ENCODE assay signal across 10 cellular contexts in the genomic region with DNA sequence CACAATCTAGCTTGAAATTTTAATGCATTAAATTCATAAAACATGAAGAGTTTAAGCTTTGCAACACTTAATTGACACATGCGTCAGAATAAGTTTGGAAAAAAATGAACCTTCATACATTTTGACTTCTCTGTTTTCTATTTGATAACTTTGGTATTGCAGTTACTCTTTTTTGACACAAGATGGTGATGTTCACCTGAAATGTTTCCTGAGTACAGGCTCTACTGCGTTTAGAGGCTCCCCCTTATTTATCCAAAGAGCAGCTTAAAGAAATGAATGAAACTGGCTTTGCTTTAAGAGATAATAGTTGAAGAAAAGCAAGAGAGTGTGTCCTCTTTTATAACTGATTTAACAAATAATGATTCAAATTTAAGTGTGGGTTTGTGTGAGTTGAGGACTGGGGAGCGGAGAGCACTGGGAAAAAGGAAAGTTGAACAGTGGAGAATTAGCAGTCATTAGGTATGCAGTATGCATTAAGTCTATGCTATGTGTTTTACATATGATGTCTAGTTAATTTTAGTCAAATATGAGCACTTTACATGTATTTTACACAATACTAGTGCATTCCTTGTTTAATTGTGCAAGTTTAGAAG.
DNase-seq lines count a peak whose midpoint lies in the region; ATAC-seq and TF ChIP-seq lines count a peak whose summit lies in the region.
"Had no signal": no experiment of that assay in that cellular context is flagged by ENCODE, and none has a peak within 500 bp of the region (broad histone marks: within the 10 kb centered on the region; RNA-seq: fewer than 3 reads in every experiment).

No MANE protein-coding gene starts in this region.

- no peak overlapping the region for H3K4me3 Mint-ChIP-seq in CD4-positive, alpha-beta T cell

- no peak overlapping the region for H2AFZ ChIP-seq in fibroblast of lung (ENCODE audit: low read length)
- no peak overlapping the region for H2AFZ ChIP-seq in osteoblast (ENCODE audit: low read length)

- H3K79me2 ChIP-seq in fibroblast of lung (ENCODE audit: control insufficient read depth, insufficient read depth, low read length): no peaks in the 10 kb centered on the region
- no peaks in the 10 kb centered on the region for H3K79me2 ChIP-seq in osteoblast (ENCODE audit: insufficient read depth, low read length)

- H4K20me1 ChIP-seq in fibroblast of lung (ENCODE audit: control insufficient read depth, extremely low read depth, insufficient read depth, low read length): no peaks in the 10 kb centered on the region
- H4K20me1 ChIP-seq in osteoblast (ENCODE audit: insufficient read depth, low read length): no peaks in the 10 kb centered on the region

- POLR2A ChIA-PET in CD4-positive, alpha-beta T cell (lab: Charles Lee): no interaction called here

- DNase-seq in CD4-positive, alpha-beta T cell: no peak
- DNase-seq in RKO (ENCODE audit: low spot score): peak; percentile 70
- DNase-seq in fibroblast of lung (ENCODE audit: low read depth in 2 of 2): peak; percentile 52 to 79
- DNase-seq in osteoblast (ENCODE audit: insufficient read length, low spot score, missing footprints): peak; percentile 80
- no peak for DNase-seq in activated CD4-positive, alpha-beta T cell treated with anti-CD3 and anti-CD28 coated beads for 1 hour

- no peaks in the 10 kb centered on the region for H3K27me3 Mint-ChIP-seq in CD4-positive, alpha-beta T cell

- H3K4me2 ChIP-seq in fibroblast of lung (ENCODE audit: extremely low read depth, insufficient read depth, low read length) (no peak overlapping the region), osteoblast (ENCODE audit: insufficient read depth, low read length) (no peak overlapping the region)

- peak; percentile 64 for TF ChIP-seq CTCF in CD4-positive, alpha-beta T cell (IDR thresholded peaks at IDR 0.05)
- peak; percentile 63 to 66 for TF ChIP-seq CTCF in fibroblast of lung (conservative IDR thresholded peaks at IDR 0.05 in 1 of 2, IDR thresholded peaks at IDR 0.05 in 1 of 2; ENCODE audit: low read depth in 1 of 2, low read length in 2 of 2)
- peak; percentile 72 for TF ChIP-seq CTCF in osteoblast (IDR thresholded peaks at IDR 0.05; ENCODE audit: extremely low read depth, low read depth, low read length)

- intact Hi-C loops in CD4-positive, alpha-beta T cell (cut with DNase I, micrococcal nuclease): loop anchor here (2.0 to 5.0 kb wide), 4 partner anchors 554 to 1220 kb away; no protein-coding TSS in a partner anchor

- H3K27ac ChIP-seq in CD4-positive, alpha-beta T cell (ENCODE audit: low read depth, low read length): no peak overlapping the region
- H3K27ac ChIP-seq in fibroblast of lung (ENCODE audit: insufficient read depth, low read length) (no peak overlapping the region), osteoblast (ENCODE audit: low read depth, low read length) (no peak overlapping the region)
- H3K27ac ChIP-seq: neutrophil, SK-N-MC had no signal

- no peak overlapping the region for H3K4me3 ChIP-seq in fibroblast of lung (replicated peaks in 1 of 4; ENCODE audit: control extremely low read depth in 1 of 4, insufficient read depth in 1 of 4, low read depth in 3 of 4, low read length in 4 of 4)
- no peak overlapping the region for H3K4me3 ChIP-seq in osteoblast (ENCODE audit: insufficient read depth, low read length)
- H3K4me3 ChIP-seq: SK-N-MC had no signal

- no peak overlapping the region for H3K27ac Mint-ChIP-seq in CD4-positive, alpha-beta T cell

- peak; percentile 37 for ATAC-seq in CD4-positive, alpha-beta T cell (ENCODE audit: poor library complexity)
- ATAC-seq in GM18867 (IDR thresholded peaks at IDR 0.05; ENCODE audit: unreplicated experiment): peak; percentile 82
- ATAC-seq in HG03175 (IDR thresholded peaks at IDR 0.05; ENCODE audit: unreplicated experiment): peak; percentile 76
- no peak for ATAC-seq in GM21515 (IDR thresholded peaks at IDR 0.05; ENCODE audit: unreplicated experiment)

- H3K27me3 ChIP-seq in CD4-positive, alpha-beta T cell (ENCODE audit: control insufficient read depth, insufficient read depth, low read length): no peaks in the 10 kb centered on the region
- H3K27me3 ChIP-seq in fibroblast of lung (ENCODE audit: control insufficient read depth, insufficient read depth, low read length): no peaks in the 10 kb centered on the region
- H3K27me3 ChIP-seq in osteoblast (ENCODE audit: insufficient read depth, low read length): no peaks in the 10 kb centered on the region
- H3K27me3 ChIP-seq: neutrophil had no signal

- no peaks in the 10 kb centered on the region for H3K4me1 Mint-ChIP-seq in CD4-positive, alpha-beta T cell (ENCODE audit: low read depth)

- H3K4me1 ChIP-seq in fibroblast of lung (ENCODE audit: control insufficient read depth, extremely low read depth, insufficient read depth, low read length) (no peaks in the 10 kb centered on the region), osteoblast (ENCODE audit: insufficient read depth, low read length) (no peaks in the 10 kb centered on the region)

- H3K36me3 Mint-ChIP-seq in CD4-positive, alpha-beta T cell (ENCODE audit: low read depth): peaks cover 14% of the 10 kb centered on the region

- CTCF ChIA-PET in CD4-positive, alpha-beta T cell (lab: Charles Lee): interaction anchor here (0.6 to 1.9 kb wide), 2 partner anchors 11 to 757 kb away, joined by 3 to 6 read pairs; no protein-coding TSS in a partner anchor

- H3K9me3 ChIP-seq in CD4-positive, alpha-beta T cell (ENCODE audit: control insufficient read depth, low read length): no peaks in the 10 kb centered on the region
- H3K9me3 ChIP-seq in fibroblast of lung (ENCODE audit: control insufficient read depth, insufficient read depth, low read depth, low read length) (no peaks in the 10 kb centered on the region), osteoblast (ENCODE audit: low read depth, low read length) (no peaks in the 10 kb centered on the region)
- H3K9me3 ChIP-seq: neutrophil had no signal

- H3K9me3 Mint-ChIP-seq in CD4-positive, alpha-beta T cell: no peaks in the 10 kb centered on the region

- H3K9ac ChIP-seq in fibroblast of lung (ENCODE audit: insufficient read depth, low read length): no peak overlapping the region

- no peaks in the 10 kb centered on the region for H3K36me3 ChIP-seq in fibroblast of lung (ENCODE audit: control insufficient read depth, insufficient read depth, low read length)
- no peaks in the 10 kb centered on the region for H3K36me3 ChIP-seq in osteoblast (ENCODE audit: insufficient read depth, low read length)
- H3K36me3 ChIP-seq: neutrophil had no signal

Comparison
In these comparisons a context has a peak if more than half of its experiments do, and no peak if none do; other contexts are left out.
1. DNase-seq: peak in RKO (single experiment), fibroblast of lung (2 of 2) and osteoblast (single experiment); none in CD4-positive, alpha-beta T cell (0 of 10) and activated CD4-positive, alpha-beta T cell treated with anti-CD3 and anti-CD28 coated beads for 1 hour (single experiment).
2. Peak in every context shown above with its lines, with median percentiles within 50 percentile points of each other: CTCF ChIP-seq.